In the genomic region with DNA sequence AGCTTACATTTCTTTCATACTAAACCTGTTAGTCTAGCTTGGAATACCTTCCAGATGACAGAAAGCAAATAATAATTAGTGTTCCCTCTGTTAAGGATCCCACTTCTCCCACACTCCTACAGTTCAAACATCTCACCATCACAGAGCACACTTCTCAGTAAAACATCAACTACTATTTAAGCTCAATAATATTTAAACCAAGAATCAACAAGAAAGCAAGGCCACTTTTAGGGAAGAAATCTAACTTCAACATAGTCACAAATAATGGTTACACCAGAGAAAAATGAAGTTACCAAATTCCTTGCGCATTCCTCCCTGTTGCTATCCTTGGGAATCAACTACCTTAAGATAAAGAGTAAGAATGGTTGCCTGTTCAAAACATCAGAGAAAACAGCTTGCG, we compare ENCODE assay signal across 9 cellular contexts. TPM values are rescaled to one million over a fixed set of nuclear protein-coding genes. Genes with fewer than 3 reads are reported as not detected.
DNase-seq lines count a peak whose midpoint lies in the region; ATAC-seq, FAIRE-seq and TF ChIP-seq lines count a peak whose summit lies in the region.
"Had no signal": no experiment of that assay in that cellular context is flagged by ENCODE, and none has a peak within 500 bp of the region (broad histone marks: within the 10 kb centered on the region; RNA-seq: fewer than 3 reads in every experiment).

No MANE protein-coding gene starts in this region.

- no peak for TF ChIP-seq POLR2A in breast epithelium (IDR thresholded peaks at IDR 0.05)
- TF ChIP-seq POLR2A in upper lobe of left lung (IDR thresholded peaks at IDR 0.05): no peak

- no TSS peak for BruUV-seq in MCF 10A (replicated peaks; lab: Mats Ljungman, UMichigan)

- no peaks in the 10 kb centered on the region for H4K20me1 ChIP-seq in keratinocyte (ENCODE audit: control insufficient read depth, extremely low read depth, insufficient read depth, low read length)

- H3K4me3 ChIP-seq in breast epithelium (peak overlapping the region in 1 of 3 donors; percentile 80), keratinocyte (ENCODE audit: control insufficient read depth in 2 of 3, extremely low read depth in 1 of 3, insufficient read depth in 2 of 3, low read depth in 1 of 3, low read length in 3 of 3) (peak overlapping the region in 2 of 3 experiments; percentile 52 to 98), upper lobe of left lung (peak overlapping the region in 3 of 4 donors; percentile 69 to 79 (median 69)), small intestine (ENCODE audit: low read depth in 1 of 2, low read length in 2 of 2) (no peak overlapping the region)

- H3K27me3 Mint-ChIP-seq in MCF 10A (ENCODE audit: insufficient read depth, unreplicated experiment): no peaks in the 10 kb centered on the region
- H3K27me3 Mint-ChIP-seq in activated T-helper 1 cell treated with anti-CD3 and anti-CD28 coated beads, Interleukin-12 subunit alpha, Interleukin-12 subunit beta, Interleukin-2, Interleukin-4 antibody, amounts not matched to agents 30 ng/mL and 10 ng/mL and 1 ng/mL, durations not matched to agents 14 hours and 24 hours and 36 hours (ENCODE audit: insufficient read depth): no peaks in the 10 kb centered on the region

- CTCF ChIA-PET in MCF 10A (lab: Yijun Ruan, JAX): no interaction called here

- WGBS in upper lobe of left lung, 2 donors: 70 to 78% methylated on average over 2 of the region's 2 CpGs
- WGBS in small intestine, 3 donors: 93 to 97% (median 95%) methylated on average over 2 of the region's 2 CpGs

- dilution Hi-C loops in keratinocyte (cut with MboI; ENCODE audit: extremely low pct_ligation_motif_present, low sequenced_read_pairs): no loop called here

- POLR2A ChIA-PET in MCF 10A (lab: Yijun Ruan, JAX): interaction anchor here (0.6 to 7.6 kb wide), 8 partner anchors 15 to 1540 kb away, joined by 3 to 116 read pairs (median 4); a partner anchor contains a TSS

- H3K4me1 ChIP-seq in breast epithelium: no peaks in the 10 kb centered on the region
- peaks cover 9% of the 10 kb centered on the region for H3K4me1 ChIP-seq in keratinocyte (ENCODE audit: control insufficient read depth, extremely low read depth, insufficient read depth, low read length)
- peaks cover 15 to 23% (median 20%) of the 10 kb centered on the region in 4 donors for H3K4me1 ChIP-seq in upper lobe of left lung
- H3K4me1 ChIP-seq in small intestine (ENCODE audit: control insufficient read depth in 2 of 2, insufficient read depth in 1 of 2, low read depth in 1 of 2, low read length in 1 of 2): peaks cover 0 to 6% of the 10 kb centered on the region in 2 donors

- no peaks in the 10 kb centered on the region for H3K36me3 ChIP-seq in breast epithelium
- H3K36me3 ChIP-seq in keratinocyte (ENCODE audit: control insufficient read depth in 2 of 2, extremely low read depth in 1 of 2, insufficient read depth in 2 of 2, low read length in 2 of 2): no peaks in the 10 kb centered on the region
- peaks cover 0 to 6% (median 2%) of the 10 kb centered on the region in 4 donors for H3K36me3 ChIP-seq in upper lobe of left lung
- no peaks in the 10 kb centered on the region for H3K36me3 ChIP-seq in small intestine (ENCODE audit: control insufficient read depth in 2 of 2, insufficient read depth in 2 of 2, low read length in 2 of 2)

- DNase-seq in MCF 10A (ENCODE audit: unreplicated experiment): no peak
- DNase-seq in breast epithelium (ENCODE audit: low spot score in 2 of 2): no peak
- DNase-seq in activated T-helper 1 cell treated with anti-CD3 and anti-CD28 coated beads, Interleukin-12 subunit alpha, Interleukin-12 subunit beta, Interleukin-2, Interleukin-4 antibody, amounts not matched to agents 30 ng/mL and 10 ng/mL and 1 ng/mL, durations not matched to agents 14 hours and 24 hours and 36 hours (ENCODE audit: low spot score): no peak
- no peak for DNase-seq in keratinocyte (ENCODE audit: low read depth, low spot score)
- no peak for DNase-seq in upper lobe of left lung
- DNase-seq in small intestine: no peak
- no peak for DNase-seq in NK-92 (lab: John Stamatoyannopoulos, UW; ENCODE audit: unreplicated experiment)

- peaks cover 19% of the 10 kb centered on the region for H3K4me1 Mint-ChIP-seq in MCF 10A (ENCODE audit: insufficient read depth, unreplicated experiment)
- peaks cover 14% of the 10 kb centered on the region for H3K4me1 Mint-ChIP-seq in activated T-helper 1 cell treated with anti-CD3 and anti-CD28 coated beads, Interleukin-12 subunit alpha, Interleukin-12 subunit beta, Interleukin-2, Interleukin-4 antibody, amounts not matched to agents 30 ng/mL and 10 ng/mL and 1 ng/mL, durations not matched to agents 14 hours and 24 hours and 36 hours (ENCODE audit: low read depth)

- H2AFZ ChIP-seq in keratinocyte (ENCODE audit: control insufficient read depth, low read length): no peak overlapping the region

- TF ChIP-seq CTCF in MCF 10A (IDR thresholded peaks at IDR 0.05; ENCODE audit: unreplicated experiment) (no peak), breast epithelium (IDR thresholded peaks at IDR 0.05) (no peak), keratinocyte (optimal IDR thresholded peaks at IDR 0.05 in 1 of 3, IDR thresholded peaks at IDR 0.05 in 1 of 3, conservative IDR thresholded peaks at IDR 0.05 in 1 of 3; ENCODE audit: extremely low read depth in 1 of 3, insufficient read depth in 2 of 3, low read length in 3 of 3) (no peak), upper lobe of left lung (IDR thresholded peaks at IDR 0.05) (no peak)

- H3K4me3 Mint-ChIP-seq in MCF 10A (ENCODE audit: unreplicated experiment): peak overlapping the region; percentile 91
- H3K4me3 Mint-ChIP-seq in activated T-helper 1 cell treated with anti-CD3 and anti-CD28 coated beads, Interleukin-12 subunit alpha, Interleukin-12 subunit beta, Interleukin-2, Interleukin-4 antibody, amounts not matched to agents 30 ng/mL and 10 ng/mL and 1 ng/mL, durations not matched to agents 14 hours and 24 hours and 36 hours: peak overlapping the region; percentile 94

- TF ChIP-seq EP300 in upper lobe of left lung (IDR thresholded peaks at IDR 0.05): no peak

- FAIRE-seq in keratinocyte (lab: Jason Lieb, UNC) (no peak), small intestine (lab: Jason Lieb, UNC) (no peak)
- FAIRE-seq: colon had no signal

- no peaks in the 10 kb centered on the region for H3K9me3 Mint-ChIP-seq in MCF 10A (ENCODE audit: unreplicated experiment)
- H3K9me3 Mint-ChIP-seq in activated T-helper 1 cell treated with anti-CD3 and anti-CD28 coated beads, Interleukin-12 subunit alpha, Interleukin-12 subunit beta, Interleukin-2, Interleukin-4 antibody, amounts not matched to agents 30 ng/mL and 10 ng/mL and 1 ng/mL, durations not matched to agents 14 hours and 24 hours and 36 hours: no peaks in the 10 kb centered on the region

- intact Hi-C loops in MCF 10A (cut with micrococcal nuclease) (loop anchor here (5.0 kb wide), 3 partner anchors 50 to 190 kb away; a partner anchor contains a TSS), breast epithelium (cut with DNase I; ENCODE audit: low total_unique reads) (no loop called here)
- intact Hi-C loops in activated T-helper 1 cell treated with anti-CD3 and anti-CD28 coated beads, Interleukin-12 subunit alpha, Interleukin-12 subunit beta, Interleukin-2, Interleukin-4 antibody, amounts not matched to agents 30 ng/mL and 10 ng/mL and 1 ng/mL, durations not matched to agents 14 hours and 24 hours and 36 hours (cut with micrococcal nuclease): loop anchor here (2.0 to 5.0 kb wide), 3 partner anchors 131 to 1365 kb away; a partner anchor contains a TSS

- H3K79me2 ChIP-seq in keratinocyte (ENCODE audit: control insufficient read depth, insufficient read depth, low read length): peaks cover 53% of the 10 kb centered on the region

- no peak overlapping the region for H3K27ac ChIP-seq in breast epithelium
- H3K27ac ChIP-seq in keratinocyte (ENCODE audit: control insufficient read depth, insufficient read depth, low read length): no peak overlapping the region
- peak overlapping the region in 1 of 4 donors; percentile 95 for H3K27ac ChIP-seq in upper lobe of left lung
- H3K27ac ChIP-seq in small intestine (ENCODE audit: low read depth in 1 of 2, low read length in 1 of 2): no peak overlapping the region

- no peak for ATAC-seq in upper lobe of left lung (ENCODE audit: low FRiP score in 2 of 2)
- ATAC-seq in activated CD4-positive, CD25-positive, alpha-beta regulatory T cell treated with anti-CD3 and anti-CD28 coated beads, Interleukin-2, amount 50 U/mL, for 24 hours: no peak

- H3K36me3 Mint-ChIP-seq in MCF 10A (ENCODE audit: insufficient read depth, unreplicated experiment): peaks cover 4% of the 10 kb centered on the region
- peaks cover 17% of the 10 kb centered on the region for H3K36me3 Mint-ChIP-seq in activated T-helper 1 cell treated with anti-CD3 and anti-CD28 coated beads, Interleukin-12 subunit alpha, Interleukin-12 subunit beta, Interleukin-2, Interleukin-4 antibody, amounts not matched to agents 30 ng/mL and 10 ng/mL and 1 ng/mL, durations not matched to agents 14 hours and 24 hours and 36 hours (ENCODE audit: low read depth)

- H3K9me1 ChIP-seq in keratinocyte (ENCODE audit: control insufficient read depth, extremely low read depth, insufficient read depth, low read length): no peaks in the 10 kb centered on the region

- peak overlapping the region; percentile 98 for H3K27ac Mint-ChIP-seq in MCF 10A (ENCODE audit: low read depth, unreplicated experiment)
- H3K27ac Mint-ChIP-seq in activated T-helper 1 cell treated with anti-CD3 and anti-CD28 coated beads, Interleukin-12 subunit alpha, Interleukin-12 subunit beta, Interleukin-2, Interleukin-4 antibody, amounts not matched to agents 30 ng/mL and 10 ng/mL and 1 ng/mL, durations not matched to agents 14 hours and 24 hours and 36 hours: peak overlapping the region; percentile 70

- peak overlapping the region; percentile 76 for H3K4me2 ChIP-seq in keratinocyte (ENCODE audit: control insufficient read depth, extremely low read depth, insufficient read depth, low read depth, low read length)

- no peak overlapping the region for H3K9ac ChIP-seq in keratinocyte (ENCODE audit: control insufficient read depth, extremely low read depth, insufficient read depth, low read length)

- H3K27me3 ChIP-seq in breast epithelium (no peaks in the 10 kb centered on the region), keratinocyte (ENCODE audit: control insufficient read depth, extremely low read depth, insufficient read depth, low read length) (no peaks in the 10 kb centered on the region), upper lobe of left lung (no peaks in the 10 kb centered on the region), small intestine (ENCODE audit: control insufficient read depth in 2 of 2, insufficient read depth in 2 of 2, low read length in 2 of 2) (no peaks in the 10 kb centered on the region)

- H3K9me3 ChIP-seq in breast epithelium: no peaks in the 10 kb centered on the region
- H3K9me3 ChIP-seq in keratinocyte (ENCODE audit: control insufficient read depth, low read depth, low read length): no peaks in the 10 kb centered on the region
- H3K9me3 ChIP-seq in upper lobe of left lung: no peaks in the 10 kb centered on the region
- no peaks in the 10 kb centered on the region for H3K9me3 ChIP-seq in small intestine (ENCODE audit: control insufficient read depth, low read depth)

RNA-seq across cellular contexts. Expression of a gene that starts 1.6 kb away (rescaled TPM):
- 71.3 and 71.6 TPM in 2 replicates for total RNA-seq in MCF 10A (2022)
- 100 to 1,000 TPM in 2 of 3 donors, 10 to 100 TPM in 1; 72.2 to 126 (median 103) TPM for total RNA-seq in breast epithelium
- total RNA-seq in activated T-helper 1 cell treated with anti-CD3 and anti-CD28 coated beads, Interleukin-12 subunit alpha, Interleukin-12 subunit beta, Interleukin-2, Interleukin-4 antibody, amounts not matched to agents 30 ng/mL and 10 ng/mL and 1 ng/mL, durations not matched to agents 14 hours and 24 hours and 36 hours: 49.5 and 51.0 TPM in 2 replicates
- 54.5 to 97.5 TPM (median 75.8 TPM) in 3 replicates for polyA plus RNA-seq in keratinocyte
- 64.3 TPM for polyA plus RNA-seq in keratinocyte (2011; ENCODE audit: low read depth)
- polyA plus RNA-seq in keratinocyte (2011; cell fraction: cytosol; rRNA removed): 23.2 and 41.8 TPM in 2 replicates
- polyA plus RNA-seq in keratinocyte (2011; cell fraction: nucleus; rRNA removed): 111 and 167 TPM in 2 replicates
- 55.7 and 58.5 TPM in 2 replicates for polyA plus RNA-seq in keratinocyte (2012; ENCODE audit: low replicate concordance)
- polyA minus RNA-seq in keratinocyte: 13.1 to 74.2 TPM (median 53.1 TPM) in 3 replicates
- polyA minus RNA-seq in keratinocyte (2011; cell fraction: cytosol; rRNA and poly(A)+ RNA removed): 59.5 TPM
- 81.1 and 134 TPM in 2 replicates for polyA minus RNA-seq in keratinocyte (2011; cell fraction: nucleus; rRNA and poly(A)+ RNA removed)
- total RNA-seq in upper lobe of left lung: 100 to 1,000 TPM in 2 of 6 donors, 10 to 100 TPM in 4; 43.7 to 170 (median 88.6) TPM
- polyA plus RNA-seq in small intestine: 10 to 100 TPM; 43.2 to 63.3 (median 44.7) TPM

RNA-seq across cellular contexts. Expression of a gene that starts 50.6 kb away (rescaled TPM):
- total RNA-seq in MCF 10A (2022): 126 and 161 TPM in 2 replicates
- total RNA-seq in breast epithelium: 10 to 100 TPM; 56.0 to 77.9 (median 67.8) TPM
- 207 and 217 TPM in 2 replicates for total RNA-seq in activated T-helper 1 cell treated with anti-CD3 and anti-CD28 coated beads, Interleukin-12 subunit alpha, Interleukin-12 subunit beta, Interleukin-2, Interleukin-4 antibody, amounts not matched to agents 30 ng/mL and 10 ng/mL and 1 ng/mL, durations not matched to agents 14 hours and 24 hours and 36 hours
- 20.3 to 56.8 TPM (median 22.6 TPM) in 3 replicates for polyA plus RNA-seq in keratinocyte
- polyA plus RNA-seq in keratinocyte (2011; ENCODE audit: low read depth): 155 TPM
- polyA plus RNA-seq in keratinocyte (2011; cell fraction: cytosol; rRNA removed): 28.7 and 54.7 TPM in 2 replicates
- 54.3 and 69.9 TPM in 2 replicates for polyA plus RNA-seq in keratinocyte (2011; cell fraction: nucleus; rRNA removed)
- polyA plus RNA-seq in keratinocyte (2012; ENCODE audit: low replicate concordance): 75.2 and 130 TPM in 2 replicates
- 11.7 to 59.2 TPM (median 22.3 TPM) in 3 replicates for polyA minus RNA-seq in keratinocyte
- polyA minus RNA-seq in keratinocyte (2011; cell fraction: cytosol; rRNA and poly(A)+ RNA removed): 20.0 TPM
- 21.3 and 48.4 TPM in 2 replicates for polyA minus RNA-seq in keratinocyte (2011; cell fraction: nucleus; rRNA and poly(A)+ RNA removed)
- total RNA-seq in upper lobe of left lung: 10 to 100 TPM; 30.4 to 87.8 (median 65.1) TPM
- polyA plus RNA-seq in small intestine: 10 to 100 TPM; 23.0 to 55.5 (median 27.3) TPM

Comparison
In these comparisons a context has a peak if more than half of its experiments do, and no peak if none do; other contexts are left out.
1. H3K4me3 ChIP-seq: peak in keratinocyte (2 of 3) and upper lobe of left lung (3 of 4); none in small intestine (0 of 2).